ENCODE assay signal across 17 cellular contexts in genomic region chr2:128769457-128770142, GRCh38.
"Had no signal": no experiment of that assay in that cellular context is flagged by ENCODE, and none has a peak within 500 bp of the region (broad histone marks: within the 10 kb centered on the region; RNA-seq: fewer than 3 reads in every experiment).

No MANE protein-coding gene starts in this region.

- H3K36me3 ChIP-seq: colonic mucosa, gastrocnemius medialis had no signal

- H3K4me1 Mint-ChIP-seq: activated naive CD8-positive, alpha-beta T cell treated with anti-CD3 and anti-CD28 coated beads for 36 hours had no signal

- H3K27ac Mint-ChIP-seq: activated naive CD8-positive, alpha-beta T cell treated with anti-CD3 and anti-CD28 coated beads for 36 hours; memory B cell; naive thymus-derived CD4-positive, alpha-beta T cell had no signal

- H3K9me3 ChIP-seq: body of pancreas, colonic mucosa, gastrocnemius medialis had no signal

- H3K4me3 Mint-ChIP-seq: activated naive CD8-positive, alpha-beta T cell treated with anti-CD3 and anti-CD28 coated beads for 36 hours; memory B cell; naive thymus-derived CD4-positive, alpha-beta T cell had no signal

- H3K36me3 Mint-ChIP-seq: activated naive CD8-positive, alpha-beta T cell treated with anti-CD3 and anti-CD28 coated beads for 36 hours had no signal

- H3K4me3 ChIP-seq: body of pancreas, colonic mucosa, gastrocnemius medialis had no signal

- DNase-seq: activated CD4-positive, alpha-beta T cell treated with anti-CD3 and anti-CD28 coated beads, Interleukin-2, amount 50 U/mL, for 1 hour; activated CD4-positive, CD25-positive, alpha-beta regulatory T cell treated with anti-CD3 and anti-CD28 coated beads, Interleukin-2, amount 50 U/mL, for 72 hours; activated CD8-positive, alpha-beta memory T cell treated with anti-CD3 and anti-CD28 coated beads for 24 hours; activated naive CD8-positive, alpha-beta T cell treated with anti-CD3 and anti-CD28 coated beads for 36 hours; amygdala; caudate nucleus; colonic mucosa; erythroblast; gastrocnemius medialis; left ventricle myocardium superior; naive thymus-derived CD4-positive, alpha-beta T cell; nucleus accumbens; stimulated activated CD4-positive, alpha-beta T cell treated with anti-CD3 and anti-CD28 coated beads, Interleukin-2, amount 100 ng/mL, for 48 hours; T-helper 2 cell had no signal

- ATAC-seq: body of pancreas, gastrocnemius medialis, left ventricle myocardium superior had no signal

- H3K27ac ChIP-seq: body of pancreas, colonic mucosa, gastrocnemius medialis, VCaP had no signal

- H3K27me3 Mint-ChIP-seq: activated naive CD8-positive, alpha-beta T cell treated with anti-CD3 and anti-CD28 coated beads for 36 hours had no signal

- H3K27me3 ChIP-seq: body of pancreas, colonic mucosa, gastrocnemius medialis had no signal

- H3K4me1 ChIP-seq: colonic mucosa had no signal
